ENCODE assay signal across 8 cellular contexts in genomic region chr1:83508485-83509151, GRCh38.
DNase-seq lines count a peak whose midpoint lies in the region; ATAC-seq, FAIRE-seq and TF ChIP-seq lines count a peak whose summit lies in the region.

No MANE protein-coding gene starts in this region.

- H3K27me3 ChIP-seq in heart left ventricle = no peaks in the 10 kb centered on the region

- TF ChIP-seq CTCF in AG04449 (IDR thresholded peaks at IDR 0.05; ENCODE audit: insufficient read depth, low read length, missing control alignments) = no peak
- no peak for TF ChIP-seq CTCF in heart left ventricle (IDR thresholded peaks at IDR 0.05)
- no peak for TF ChIP-seq CTCF in kidney (IDR thresholded peaks at IDR 0.05; ENCODE audit: borderline replicate concordance, extremely low read depth, insufficient read depth)

- peaks cover 55% of the 10 kb centered on the region for H3K36me3 Mint-ChIP-seq in activated CD4-positive, alpha-beta T cell treated with anti-CD3 and anti-CD28 coated beads, Interleukin-2, amount 10 ng/mL, durations not matched to agents 7 days and 5 days (ENCODE audit: low read depth)
- peaks cover 5% of the 10 kb centered on the region for H3K36me3 Mint-ChIP-seq in stimulated activated naive CD8-positive, alpha-beta T cell treated with anti-CD3 and anti-CD28 coated beads, Interleukin-15, Interleukin-2, amounts not matched to agents 100 ng/mL and 50 ng/mL, for 24 hours (ENCODE audit: low read depth)

- H3K4me1 ChIP-seq in heart left ventricle = peaks cover 0 to 48% (median 29%) of the 10 kb centered on the region in 12 donors
- H3K4me1 ChIP-seq in kidney (ENCODE audit: control insufficient read depth in 1 of 2, insufficient read depth in 1 of 2, low read depth in 1 of 2, low read length in 2 of 2) = peaks cover 9 to 11% of the 10 kb centered on the region in 2 donors

- H3K27ac ChIP-seq in heart left ventricle = peak overlapping the region in 10 of 12 donors; percentile 12 to 76 (median 52)
- H3K27ac ChIP-seq in kidney (ENCODE audit: low read depth in 2 of 2, low read length in 2 of 2) = peak overlapping the region in 1 of 2 donors; percentile 1

- H3K27me3 Mint-ChIP-seq in activated CD4-positive, alpha-beta T cell treated with anti-CD3 and anti-CD28 coated beads, Interleukin-2, amount 10 ng/mL, durations not matched to agents 7 days and 5 days = no peaks in the 10 kb centered on the region
- H3K27me3 Mint-ChIP-seq in stimulated activated naive CD8-positive, alpha-beta T cell treated with anti-CD3 and anti-CD28 coated beads, Interleukin-15, Interleukin-2, amounts not matched to agents 100 ng/mL and 50 ng/mL, for 24 hours = no peaks in the 10 kb centered on the region

- intact Hi-C loops in heart left ventricle (cut with DNase I) = no loop called here
- intact Hi-C loops in kidney (cut with DNase I) = no loop called here

- FAIRE-seq in kidney (lab: Jason Lieb, UNC) = no peak

- H3K4me1 Mint-ChIP-seq in activated CD4-positive, alpha-beta T cell treated with anti-CD3 and anti-CD28 coated beads, Interleukin-2, amount 10 ng/mL, durations not matched to agents 7 days and 5 days = peaks cover 59% of the 10 kb centered on the region
- peaks cover 34% of the 10 kb centered on the region for H3K4me1 Mint-ChIP-seq in stimulated activated naive CD8-positive, alpha-beta T cell treated with anti-CD3 and anti-CD28 coated beads, Interleukin-15, Interleukin-2, amounts not matched to agents 100 ng/mL and 50 ng/mL, for 24 hours (ENCODE audit: low read depth)

- H3K9me3 Mint-ChIP-seq in activated CD4-positive, alpha-beta T cell treated with anti-CD3 and anti-CD28 coated beads, Interleukin-2, amount 10 ng/mL, durations not matched to agents 7 days and 5 days = peaks cover 41% of the 10 kb centered on the region
- peaks cover 21% of the 10 kb centered on the region for H3K9me3 Mint-ChIP-seq in stimulated activated naive CD8-positive, alpha-beta T cell treated with anti-CD3 and anti-CD28 coated beads, Interleukin-15, Interleukin-2, amounts not matched to agents 100 ng/mL and 50 ng/mL, for 24 hours

- peak overlapping the region; percentile 56 for H3K4me3 Mint-ChIP-seq in activated CD4-positive, alpha-beta T cell treated with anti-CD3 and anti-CD28 coated beads, Interleukin-2, amount 10 ng/mL, durations not matched to agents 7 days and 5 days
- peak overlapping the region; percentile 59 for H3K4me3 Mint-ChIP-seq in stimulated activated naive CD8-positive, alpha-beta T cell treated with anti-CD3 and anti-CD28 coated beads, Interleukin-15, Interleukin-2, amounts not matched to agents 100 ng/mL and 50 ng/mL, for 24 hours

- CTCF ChIA-PET in AG04449 (lab: Yijun Ruan, JAX) = no interaction called here
- CTCF ChIA-PET in activated CD4-positive, alpha-beta T cell treated with anti-CD3 and anti-CD28 coated beads, Interleukin-2, amount 10 ng/mL, durations not matched to agents 7 days and 5 days (lab: Charles Lee) = interaction anchor here (1.1 to 1.2 kb wide), 2 partner anchors 9 to 11 kb away, joined by 4 read pairs; no protein-coding TSS in a partner anchor

- DNase-seq in AG04449 (ENCODE audit: low read depth, low spot score) (peak; percentile 45), heart left ventricle (peak in 4 of 5 donors; percentile 19 to 56 (median 36)), kidney (no peak), NCI-H128 (lab: John Stamatoyannopoulos, UW; ENCODE audit: unreplicated experiment) (no peak)
- peak; percentile 77 for DNase-seq in activated CD4-positive, alpha-beta T cell treated with anti-CD3 and anti-CD28 coated beads, Interleukin-2, amount 10 ng/mL, durations not matched to agents 7 days and 5 days

- POLR2A ChIA-PET in AG04449 (lab: Yijun Ruan, JAX) = no interaction called here
- POLR2A ChIA-PET in activated CD4-positive, alpha-beta T cell treated with anti-CD3 and anti-CD28 coated beads, Interleukin-2, amount 10 ng/mL, durations not matched to agents 7 days and 5 days (lab: Charles Lee) = no interaction called here

- TF ChIP-seq POLR2A in heart left ventricle (IDR thresholded peaks at IDR 0.05) = no peak

- ATAC-seq in GM18909 (IDR thresholded peaks at IDR 0.05; ENCODE audit: poor library complexity, unreplicated experiment) (peak; percentile 98), HG03066 (IDR thresholded peaks at IDR 0.05; ENCODE audit: low read depth, unreplicated experiment) (peak; percentile 94), heart left ventricle (peak; percentile 71 to 89 (median 78))

- H3K9me3 ChIP-seq in heart left ventricle (no peaks in the 10 kb centered on the region), kidney (ENCODE audit: control insufficient read depth in 1 of 2, low read length in 2 of 2) (no peaks in the 10 kb centered on the region)

- no peak overlapping the region for H3K4me3 ChIP-seq in AG04449 (ENCODE audit: low read depth, low read length)
- H3K4me3 ChIP-seq in heart left ventricle = peak overlapping the region in 1 of 12 donors; percentile 1
- no peak overlapping the region for H3K4me3 ChIP-seq in kidney (ENCODE audit: low read length in 2 of 2)

- peak overlapping the region; percentile 94 for H3K27ac Mint-ChIP-seq in activated CD4-positive, alpha-beta T cell treated with anti-CD3 and anti-CD28 coated beads, Interleukin-2, amount 10 ng/mL, durations not matched to agents 7 days and 5 days
- H3K27ac Mint-ChIP-seq in stimulated activated naive CD8-positive, alpha-beta T cell treated with anti-CD3 and anti-CD28 coated beads, Interleukin-15, Interleukin-2, amounts not matched to agents 100 ng/mL and 50 ng/mL, for 24 hours = peak overlapping the region; percentile 85

- 32 to 37% (median 35%) methylated on average over 3 of the region's 3 CpGs for WGBS in heart left ventricle, 4 donors

- H3K36me3 ChIP-seq in heart left ventricle = no peaks in the 10 kb centered on the region
- no peaks in the 10 kb centered on the region for H3K36me3 ChIP-seq in kidney (ENCODE audit: control insufficient read depth in 1 of 2, insufficient read depth in 2 of 2, low read length in 2 of 2)

- no peak overlapping the region for H3K9ac ChIP-seq in kidney (ENCODE audit: low read length in 2 of 2)

Comparison
In these comparisons a context has a peak if more than half of its experiments do, and no peak if none do; other contexts are left out.
1. DNase-seq: peak in AG04449 (single experiment), activated CD4-positive, alpha-beta T cell treated with anti-CD3 and anti-CD28 coated beads, Interleukin-2, amount 10 ng/mL, durations not matched to agents 7 days and 5 days (single experiment) and heart left ventricle (4 of 5); none in kidney (single experiment) and NCI-H128 (single experiment).
2. Peak in every context shown above with its lines, with median percentiles within 50 percentile points of each other: ATAC-seq.